ENCODE assay signal across 8 cellular contexts in the genomic region with DNA sequence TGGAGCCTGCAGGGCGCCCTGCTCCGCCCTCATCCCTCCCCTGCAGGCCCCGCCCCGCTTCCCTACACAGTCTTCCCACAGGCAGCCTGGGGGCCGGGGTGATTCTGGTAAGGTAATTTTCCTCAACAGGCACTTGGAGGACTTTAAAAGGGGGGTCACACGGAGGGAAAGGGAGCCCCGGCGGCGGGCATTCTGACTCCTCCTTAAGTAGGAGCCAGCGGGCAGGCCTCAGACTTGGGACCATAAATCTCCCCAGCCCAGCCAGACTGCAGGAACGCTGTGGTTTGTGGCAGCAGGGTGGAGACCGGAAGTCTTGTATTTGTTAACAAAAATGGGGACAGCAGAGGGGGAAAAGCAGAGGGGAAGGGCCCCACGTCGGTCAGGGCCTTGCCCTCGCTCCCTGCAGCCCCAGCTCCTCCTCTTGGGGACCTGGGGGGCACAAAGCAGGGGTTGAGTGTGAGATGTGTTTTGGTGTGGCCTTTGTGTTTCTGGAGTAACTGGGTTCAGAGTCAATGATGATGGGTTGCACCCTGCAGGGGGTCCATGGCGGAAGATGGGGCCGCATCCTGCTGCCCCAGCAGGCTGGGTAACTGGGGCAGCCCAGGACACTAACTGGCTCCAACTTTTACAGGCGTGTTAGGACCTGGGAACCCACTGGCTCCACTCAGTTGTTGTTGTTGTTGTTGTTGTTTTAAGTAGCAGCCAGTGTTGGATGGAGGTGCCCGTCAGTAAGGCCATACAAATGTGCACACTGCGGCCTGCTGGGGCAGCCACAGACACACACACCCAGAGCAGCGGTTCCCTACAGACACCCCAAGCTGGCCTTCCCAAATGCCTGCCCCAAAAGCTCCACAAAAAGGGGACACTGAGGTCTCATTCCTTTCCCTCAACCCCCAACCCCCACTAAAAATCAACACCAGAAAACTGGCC. TPM values are rescaled to one million over a fixed set of nuclear protein-coding genes. Genes with fewer than 3 reads are reported as not detected.
DNase-seq lines count a peak whose midpoint lies in the region; ATAC-seq and TF ChIP-seq lines count a peak whose summit lies in the region.

No MANE protein-coding gene starts in this region.

- H3K27ac ChIP-seq in ACC112 (ENCODE audit: low read depth, low read length) (peak overlapping the region; percentile 50), gastroesophageal sphincter (peak overlapping the region in 3 of 4 donors; percentile 71 to 98 (median 83)), prostate gland (peak overlapping the region; percentile 57 to 66)

- WGBS in gastroesophageal sphincter (ENCODE audit: low coverage in 1 of 2), 2 donors, result 20 to 64% methylated on average over 3 to 4 of the region's 21 CpGs
- WGBS in prostate gland, result 15% methylated on average over 21 of the region's 21 CpGs

- peaks cover 36% of the 10 kb centered on the region for H3K36me3 Mint-ChIP-seq in HFFc6 (ENCODE audit: low read depth)
- peaks cover 44% of the 10 kb centered on the region for H3K36me3 Mint-ChIP-seq in activated CD4-positive, alpha-beta memory T cell treated with anti-CD3 and anti-CD28 coated beads, Interleukin-2, amount 10 ng/mL, durations not matched to agents 7 days and 5 days (ENCODE audit: low read depth)

- TF ChIP-seq POLR2A in gastroesophageal sphincter (IDR thresholded peaks at IDR 0.05), result no peak
- no peak for TF ChIP-seq POLR2A in prostate gland (IDR thresholded peaks at IDR 0.05)

- H3K27me3 ChIP-seq in ACC112 (ENCODE audit: insufficient read depth, low read length) (no peaks in the 10 kb centered on the region), gastroesophageal sphincter (no peaks in the 10 kb centered on the region), prostate gland (replicated peaks; ENCODE audit: insufficient read depth) (no peaks in the 10 kb centered on the region)

- H3K9me3 Mint-ChIP-seq in HFFc6, result no peaks in the 10 kb centered on the region
- no peaks in the 10 kb centered on the region for H3K9me3 Mint-ChIP-seq in activated CD4-positive, alpha-beta memory T cell treated with anti-CD3 and anti-CD28 coated beads, Interleukin-2, amount 10 ng/mL, durations not matched to agents 7 days and 5 days

- ATAC-seq in gastroesophageal sphincter, result peak; percentile 64
- no peak for ATAC-seq in GM18861 (IDR thresholded peaks at IDR 0.05; ENCODE audit: unreplicated experiment)
- ATAC-seq in HG03460 (IDR thresholded peaks at IDR 0.05; ENCODE audit: unreplicated experiment), result no peak

- H3K4me3 Mint-ChIP-seq in HFFc6, result peak overlapping the region; percentile 80
- peak overlapping the region; percentile 63 for H3K4me3 Mint-ChIP-seq in activated CD4-positive, alpha-beta memory T cell treated with anti-CD3 and anti-CD28 coated beads, Interleukin-2, amount 10 ng/mL, durations not matched to agents 7 days and 5 days

- H3K4me1 ChIP-seq in ACC112 (ENCODE audit: control insufficient read depth, insufficient read depth, low read length, unreplicated experiment) (peaks cover 61% of the 10 kb centered on the region), gastroesophageal sphincter (peaks cover 4 to 81% (median 47%) of the 10 kb centered on the region in 3 donors), prostate gland (replicated peaks) (peaks cover 16% of the 10 kb centered on the region)

- H3K36me3 ChIP-seq in ACC112 (ENCODE audit: insufficient read depth, low read length), result peaks cover 19% of the 10 kb centered on the region; the same call in 1 of the 2 replicates
- peaks cover 0 to 17% of the 10 kb centered on the region in 2 donors for H3K36me3 ChIP-seq in gastroesophageal sphincter
- H3K36me3 ChIP-seq in prostate gland, result no peaks in the 10 kb centered on the region

- peak overlapping the region; percentile 92 for H3K27ac Mint-ChIP-seq in HFFc6
- H3K27ac Mint-ChIP-seq in activated CD4-positive, alpha-beta memory T cell treated with anti-CD3 and anti-CD28 coated beads, Interleukin-2, amount 10 ng/mL, durations not matched to agents 7 days and 5 days, result peak overlapping the region; percentile 71

- peaks cover 100% of the 10 kb centered on the region for H3K4me1 Mint-ChIP-seq in HFFc6 (ENCODE audit: low read depth)
- peaks cover 79% of the 10 kb centered on the region for H3K4me1 Mint-ChIP-seq in activated CD4-positive, alpha-beta memory T cell treated with anti-CD3 and anti-CD28 coated beads, Interleukin-2, amount 10 ng/mL, durations not matched to agents 7 days and 5 days

- H2AFZ ChIP-seq in ACC112 (ENCODE audit: low read length, unreplicated experiment), result no peak overlapping the region

- TF ChIP-seq CTCF in HFFc6 (IDR thresholded peaks at IDR 0.05) (0 out of 2 replicates have a peak, but pooled peaks have one; percentile 10), gastroesophageal sphincter (IDR thresholded peaks at IDR 0.05) (peak in 1 of 4 experiments; percentile 11), prostate gland (IDR thresholded peaks at IDR 0.05) (no peak)

- H3K79me2 ChIP-seq in ACC112 (ENCODE audit: control insufficient read depth, insufficient read depth, low read length, unreplicated experiment), result peaks cover 81% of the 10 kb centered on the region

- H3K9me3 ChIP-seq in gastroesophageal sphincter, result no peaks in the 10 kb centered on the region
- no peaks in the 10 kb centered on the region for H3K9me3 ChIP-seq in prostate gland

- POLR2A ChIA-PET in activated CD4-positive, alpha-beta memory T cell treated with anti-CD3 and anti-CD28 coated beads, Interleukin-2, amount 10 ng/mL, durations not matched to agents 7 days and 5 days (lab: Charles Lee), result interaction anchor here (1.0 to 2.9 kb wide), 7 partner anchors 8 to 102 kb away, joined by 3 to 15 read pairs (median 4); no protein-coding TSS in a partner anchor

- peak overlapping the region; percentile 55 for H3K4me3 ChIP-seq in ACC112 (ENCODE audit: low read depth, low read length)
- peak overlapping the region; percentile 4 to 51 for H3K4me3 ChIP-seq in gastroesophageal sphincter
- H3K4me3 ChIP-seq in prostate gland, result peak overlapping the region; percentile 13 to 29

- TF ChIP-seq EP300 in gastroesophageal sphincter (IDR thresholded peaks at IDR 0.05), result no peak

- CTCF ChIA-PET in activated CD4-positive, alpha-beta memory T cell treated with anti-CD3 and anti-CD28 coated beads, Interleukin-2, amount 10 ng/mL, durations not matched to agents 7 days and 5 days (lab: Charles Lee), result interaction anchor here (0.6 kb wide), 1 partner anchor 12 kb away, joined by 3 read pairs; no protein-coding TSS in a partner anchor

- intact Hi-C loops in prostate gland (cut with DNase I), result no loop called here

- DNase-seq in HFFc6, result peak; percentile 93
- peak; percentile 45 for DNase-seq in activated CD4-positive, alpha-beta memory T cell treated with anti-CD3 and anti-CD28 coated beads, Interleukin-2, amount 10 ng/mL, durations not matched to agents 7 days and 5 days
- DNase-seq in prostate gland (ENCODE audit: low spot score), result peak; percentile 71
- no peak for DNase-seq in NCI-H128 (lab: John Stamatoyannopoulos, UW; ENCODE audit: unreplicated experiment)

- peaks cover 13% of the 10 kb centered on the region for H3K27me3 Mint-ChIP-seq in HFFc6 (ENCODE audit: insufficient read depth)
- no peaks in the 10 kb centered on the region for H3K27me3 Mint-ChIP-seq in activated CD4-positive, alpha-beta memory T cell treated with anti-CD3 and anti-CD28 coated beads, Interleukin-2, amount 10 ng/mL, durations not matched to agents 7 days and 5 days

RNA-seq across cellular contexts. Expression of a gene that starts 27.7 kb away (rescaled TPM):
- 10 to 100 TPM; 29.6 to 35.8 (median 30.7) TPM for total RNA-seq in HFFc6 (2021; fragmentation: NEBNext Ultra II Directional; extraction: Animal tissue kit (Norgen Biotek cat#: 25700))
- 10 to 100 TPM; 30.0 to 31.0 TPM for total RNA-seq in activated CD4-positive, alpha-beta memory T cell treated with anti-CD3 and anti-CD28 coated beads, Interleukin-2, amount 10 ng/mL, durations not matched to agents 7 days and 5 days
- 10 to 100 TPM; 41.2 to 76.0 (median 55.2) TPM for total RNA-seq in gastroesophageal sphincter
- total RNA-seq in prostate gland, result 10 to 100 TPM; 29.3 to 31.0 TPM
